In the genomic region with DNA sequence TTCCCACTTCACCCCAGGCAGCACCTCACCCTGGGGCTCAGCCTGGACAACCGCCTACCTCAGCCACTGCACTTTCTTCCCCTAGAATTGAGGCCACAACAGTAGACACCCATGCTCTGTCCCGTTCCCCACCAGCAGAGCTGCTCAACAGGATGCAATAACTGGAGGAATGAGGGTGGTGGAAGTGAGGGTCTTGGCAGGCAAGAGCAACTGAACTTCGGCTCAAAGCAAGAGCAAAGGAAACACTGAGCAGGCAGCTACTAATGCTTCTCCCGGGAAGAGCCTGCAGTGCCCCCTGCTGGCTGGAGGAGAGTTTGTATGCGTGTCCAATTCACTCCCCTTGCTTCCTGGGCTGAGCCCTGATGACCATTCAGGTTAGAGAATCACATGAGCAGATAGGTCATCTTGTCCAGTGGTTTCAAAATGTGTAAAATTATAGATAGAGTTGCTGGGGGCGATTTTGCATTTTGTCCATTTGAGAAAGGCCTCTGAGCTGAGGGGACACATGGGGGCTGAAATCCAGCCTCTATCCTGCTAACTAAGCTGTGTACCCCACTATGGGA, we compare ENCODE assay signal across 8 cellular contexts. TPM values are rescaled to one million over a fixed set of nuclear protein-coding genes. Genes with fewer than 3 reads are reported as not detected.
A peak's percentile ranks its signal among the peaks of the same experiment; 100 is the strongest.
DNase-seq lines count a peak whose midpoint lies in the region; ATAC-seq and TF ChIP-seq lines count a peak whose summit lies in the region.

No MANE protein-coding gene starts in this region.

- no peaks in the 10 kb centered on the region for H3K36me3 ChIP-seq in colonic mucosa
- H3K36me3 ChIP-seq in lower lobe of right lung = no peaks in the 10 kb centered on the region

- intact Hi-C loops in colonic mucosa (cut with DNase I) = loop anchor here (10.0 kb wide), 1 partner anchor 563 kb away; no protein-coding TSS in a partner anchor
- intact Hi-C loops in lower lobe of right lung (cut with DNase I) = no loop called here

- ATAC-seq in lower lobe of right lung (peak; percentile 62 to 73), GM18858 (IDR thresholded peaks at IDR 0.05; ENCODE audit: unreplicated experiment) (no peak)

- DNase-seq in AG10803 (ENCODE audit: low read depth) (peak; percentile 56), GM19240 (ENCODE audit: insufficient read length, low spot score) (peak; percentile 43), NCI-H226 (peak; percentile 59), colonic mucosa (peak; percentile 71), lower lobe of right lung (peak; percentile 70)
- peak; percentile 14 to 39 (median 28) for DNase-seq in activated CD4-positive, CD25-positive, alpha-beta regulatory T cell (lab: John Stamatoyannopoulos, UW)
- DNase-seq in stimulated activated CD8-positive, alpha-beta memory T cell treated with anti-CD3 and anti-CD28 coated beads, Interleukin-2, amount 100 ng/mL, for 1 hour (ENCODE audit: low read depth in 2 of 2) = peak; percentile 29 to 35

- TF ChIP-seq CTCF in AG10803 (conservative IDR thresholded peaks at IDR 0.05; ENCODE audit: low read length) (peak; percentile 70), colonic mucosa (IDR thresholded peaks at IDR 0.05) (peak; percentile 76), lower lobe of right lung (IDR thresholded peaks at IDR 0.05) (peak; percentile 81)

- no peak overlapping the region for H3K9ac ChIP-seq in colonic mucosa (ENCODE audit: low read depth in 2 of 2, low read length in 2 of 2)

- H3K27ac ChIP-seq in colonic mucosa (no peak overlapping the region), lower lobe of right lung (no peak overlapping the region)

- H3K27me3 ChIP-seq in colonic mucosa (no peaks in the 10 kb centered on the region), lower lobe of right lung (ENCODE audit: low read depth) (no peaks in the 10 kb centered on the region)

- H3K4me3 ChIP-seq in AG10803 (ENCODE audit: low read length) = no peak overlapping the region
- H3K4me3 ChIP-seq in colonic mucosa = no peak overlapping the region
- no peak overlapping the region for H3K4me3 ChIP-seq in lower lobe of right lung

- H3K9me3 ChIP-seq in colonic mucosa = no peaks in the 10 kb centered on the region
- no peaks in the 10 kb centered on the region for H3K9me3 ChIP-seq in lower lobe of right lung

- no peaks in the 10 kb centered on the region for H3K4me1 ChIP-seq in colonic mucosa
- H3K4me1 ChIP-seq in lower lobe of right lung = peaks cover 9% of the 10 kb centered on the region

RNA-seq across cellular contexts. Expression of gene NT5C1A, which starts 13.9 kb away (rescaled TPM):
- total RNA-seq in colonic mucosa (not detected), lower lobe of right lung (not detected)

RNA-seq across cellular contexts. Expression of gene HEYL, which starts 18.6 kb away (rescaled TPM):
- total RNA-seq in colonic mucosa (1 to 10 TPM in 1 of 2 donors, under 1 TPM in 1; 0.91 to 2.4 TPM), lower lobe of right lung (10.4 TPM)

RNA-seq across cellular contexts. Expression of gene HPCAL4, which starts 33.2 kb away (rescaled TPM):
- total RNA-seq in colonic mucosa = under 1 TPM; 0.07 to 0.16 TPM
- 0.41 TPM for total RNA-seq in lower lobe of right lung
